23 cellular contexts compared by ENCODE assay signal in the genomic region with DNA sequence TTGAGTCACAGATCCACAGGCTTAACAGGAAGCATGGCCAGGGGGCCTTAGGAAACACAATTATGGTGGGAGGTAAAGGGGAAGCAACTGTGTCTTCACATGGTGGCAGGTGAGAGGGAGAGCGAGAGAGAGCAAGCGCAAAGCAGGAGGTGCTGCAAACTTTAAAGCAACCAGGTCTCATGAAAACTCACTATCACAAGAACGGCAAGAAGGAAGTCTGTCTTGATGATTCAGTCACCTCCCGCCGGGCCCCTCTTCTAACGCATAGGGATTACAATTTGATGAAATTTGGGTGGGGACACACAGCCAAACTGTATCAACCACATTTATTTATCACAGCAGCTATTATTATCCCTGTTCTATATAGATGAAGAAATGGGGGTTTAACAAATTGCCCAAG.
"Had no signal": no experiment of that assay in that cellular context is flagged by ENCODE, and none has a peak within 500 bp of the region (broad histone marks: within the 10 kb centered on the region; RNA-seq: fewer than 3 reads in every experiment).

No MANE protein-coding gene starts in this region.

- H3K4me3 ChIP-seq: colonic mucosa, coronary artery, dorsolateral prefrontal cortex, esophagus squamous epithelium, gastrocnemius medialis, gastroesophageal sphincter, heart left ventricle, heart right ventricle, hepatocyte had no signal

- H3K27me3 ChIP-seq: colonic mucosa, dorsolateral prefrontal cortex, esophagus squamous epithelium, foreskin keratinocyte, gastrocnemius medialis, gastroesophageal sphincter, hepatocyte had no signal

- H3K27ac ChIP-seq: colonic mucosa, coronary artery, dorsolateral prefrontal cortex, epithelial cell of prostate, esophagus squamous epithelium, foreskin keratinocyte, gastrocnemius medialis, gastroesophageal sphincter, heart left ventricle, heart right ventricle, hepatocyte had no signal

- H3K36me3 ChIP-seq: colonic mucosa, esophagus squamous epithelium, gastrocnemius medialis, gastroesophageal sphincter, heart left ventricle, heart right ventricle had no signal

- H3K79me2 ChIP-seq: hepatocyte had no signal

- H3K27me3 Mint-ChIP-seq: dendritic cell treated with granulocyte-macrophage colony-stimulating factor and Interleukin-4, amounts not matched to agents 40 ng/mL and 50 ng/mL, for 4 days; effector memory CD8-positive, alpha-beta T cell had no signal

- H3K4me1 ChIP-seq: colonic mucosa, esophagus squamous epithelium, foreskin keratinocyte, gastrocnemius medialis, gastroesophageal sphincter, heart left ventricle, heart right ventricle had no signal

- H3K9me3 ChIP-seq: colonic mucosa, gastrocnemius medialis, gastroesophageal sphincter, heart left ventricle had no signal

- H3K4me3 Mint-ChIP-seq: dendritic cell treated with granulocyte-macrophage colony-stimulating factor and Interleukin-4, amounts not matched to agents 40 ng/mL and 50 ng/mL, for 4 days; effector memory CD8-positive, alpha-beta T cell had no signal

- H3K27ac Mint-ChIP-seq: dendritic cell treated with granulocyte-macrophage colony-stimulating factor and Interleukin-4, amounts not matched to agents 40 ng/mL and 50 ng/mL, for 4 days; effector memory CD8-positive, alpha-beta T cell had no signal

- H2AFZ ChIP-seq: hepatocyte had no signal

- H3K4me2 ChIP-seq: hepatocyte had no signal

- DNase-seq: colonic mucosa; cortex of kidney; dermis blood vessel endothelial cell; dorsolateral prefrontal cortex; effector CD4-positive, alpha-beta T cell; effector CD8-positive, alpha-beta T cell; effector memory CD4-positive, alpha-beta T cell; effector memory CD8-positive, alpha-beta T cell; erythroblast; esophagus squamous epithelium; foreskin fibroblast; foreskin keratinocyte; foreskin melanocyte; gastrocnemius medialis; glutamatergic neuron; head of caudate nucleus; heart left ventricle; heart right ventricle had no signal
